ENCODE assay signal across 23 cellular contexts in the genomic region with DNA sequence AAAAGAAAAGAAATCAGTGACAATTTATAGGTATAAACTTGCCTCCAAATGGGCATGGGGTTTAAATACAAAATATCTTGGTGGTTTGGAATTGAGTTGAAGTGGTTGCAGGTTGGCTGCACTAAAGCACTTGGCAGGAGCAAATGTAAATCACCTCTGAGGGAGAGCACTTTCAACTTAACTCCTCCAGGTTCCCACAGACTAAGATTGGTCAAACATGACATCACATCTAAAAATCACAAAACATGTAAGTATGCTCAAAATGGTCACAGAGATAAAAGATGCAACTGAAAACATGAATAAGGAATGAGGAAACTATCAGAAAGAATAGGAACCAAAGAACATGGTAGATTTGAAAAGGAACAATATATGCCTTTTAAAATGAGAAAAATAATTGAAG. TPM values are rescaled to one million over a fixed set of nuclear protein-coding genes. Genes with fewer than 3 reads are reported as not detected.
DNase-seq lines count a peak whose midpoint lies in the region; ATAC-seq and TF ChIP-seq lines count a peak whose summit lies in the region.
"Had no signal": no experiment of that assay in that cellular context is flagged by ENCODE, and none has a peak within 500 bp of the region (broad histone marks: within the 10 kb centered on the region; RNA-seq: fewer than 3 reads in every experiment).

No MANE protein-coding gene starts in this region.

- H3K27me3 ChIP-seq in PC-9 (ENCODE audit: insufficient read depth, low read depth) = no peaks in the 10 kb centered on the region
- H3K27me3 ChIP-seq in aorta (ENCODE audit: control insufficient read depth in 1 of 2, insufficient read depth in 2 of 2, low read length in 1 of 2) = no peaks in the 10 kb centered on the region
- H3K27me3 ChIP-seq: BLaER1 had no signal

- peaks cover 24% of the 10 kb centered on the region for H3F3A ChIP-seq in PC-9 (ENCODE audit: insufficient read depth, low read depth)

- DNase-seq in PC-9 (peak in 1 of 2 experiments; percentile 27), choroid plexus epithelial cell (ENCODE audit: low read depth) (peak; percentile 15), DMS 273 (lab: John Stamatoyannopoulos, UW; ENCODE audit: unreplicated experiment) (no peak), NCI-H82 (lab: John Stamatoyannopoulos, UW) (no peak), aorta (no peak), DMS 273 treated with DMSO at 0.1 percent for 48 hours (lab: John Stamatoyannopoulos, UW) (no peak)
- DNase-seq: 8988T; ACHN; BE2C; C1 segment of cervical spinal cord; CD4-positive, alpha-beta memory T cell; CD4-positive, CD25-positive, alpha-beta regulatory T cell; CD8-positive, alpha-beta memory T cell; COR-L47; DMS153; DMS53; DMS79; DND-41; EL; GDM1 had no signal

- H3K36me3 ChIP-seq in HEK293 (ENCODE audit: control insufficient read depth in 2 of 2, insufficient read depth in 1 of 2, low read length in 2 of 2) (no peaks in the 10 kb centered on the region; a peak in 1 of 3 replicates), PC-9 (ENCODE audit: low read depth) (no peaks in the 10 kb centered on the region), aorta (ENCODE audit: control insufficient read depth in 1 of 2, insufficient read depth in 2 of 2, low read length in 1 of 2) (no peaks in the 10 kb centered on the region)
- H3K36me3 ChIP-seq: BE2C, BLaER1 had no signal

- H3K4me3 ChIP-seq in HEK293 (ENCODE audit: low read depth, low read length) (no peak overlapping the region), PC-9 (no peak overlapping the region), choroid plexus epithelial cell (ENCODE audit: low read depth, low read length) (no peak overlapping the region), aorta (ENCODE audit: low read length in 2 of 2) (no peak overlapping the region)
- H3K4me3 ChIP-seq: BLaER1 had no signal

- no peaks in the 10 kb centered on the region for H3K4me1 ChIP-seq in HEK293 (ENCODE audit: control insufficient read depth, insufficient read depth, low read length)
- H3K4me1 ChIP-seq in PC-9 (replicated peaks; ENCODE audit: insufficient read depth) = peaks cover 31% of the 10 kb centered on the region
- H3K4me1 ChIP-seq in aorta (ENCODE audit: control insufficient read depth in 1 of 2, insufficient read depth in 2 of 2, low read length in 2 of 2) = no peaks in the 10 kb centered on the region
- H3K4me1 ChIP-seq: BE2C had no signal

- H3K9me2 ChIP-seq in PC-9 (ENCODE audit: insufficient read depth) = no peaks in the 10 kb centered on the region

- H3K79me2 ChIP-seq in PC-9 (ENCODE audit: low read depth) = no peaks in the 10 kb centered on the region

- POLR2A ChIA-PET in HEK293 (lab: Yijun Ruan, JAX) = no interaction called here
- POLR2A ChIA-PET in PC-9 (lab: Charles Lee; ENCODE audit: unreplicated experiment) = no interaction called here

- ATAC-seq in aorta (ENCODE audit: low FRiP score) = no peak

- no peak overlapping the region for H2AFZ ChIP-seq in PC-9

- H3K4me2 ChIP-seq in PC-9 = no peak overlapping the region
- H3K4me2 ChIP-seq: BLaER1 had no signal

- H4K20me1 ChIP-seq in PC-9 (ENCODE audit: insufficient read depth) = no peaks in the 10 kb centered on the region
- H4K20me1 ChIP-seq: BLaER1 had no signal

- CTCF ChIA-PET in HEK293 (lab: Yijun Ruan, JAX) (no interaction called here), PC-9 (lab: Charles Lee) (no interaction called here)

- intact Hi-C loops in PC-9 (cut with micrococcal nuclease; ENCODE audit: unreplicated experiment) (no loop called here), aorta (cut with DNase I) (no loop called here)

- no peak for TF ChIP-seq CTCF in HEK293 (tag by site-specific recombination; IDR thresholded peaks at IDR 0.05)
- TF ChIP-seq CTCF in PC-9 (conservative IDR thresholded peaks at IDR 0.05) = no peak
- TF ChIP-seq CTCF in choroid plexus epithelial cell (conservative IDR thresholded peaks at IDR 0.05; ENCODE audit: low read depth, low read length) = no peak

- H3K27ac ChIP-seq in HEK293 (ENCODE audit: extremely low read depth, low read depth, low read length) (no peak overlapping the region), PC-9 (0 out of 2 replicates have a peak overlapping the region, but pooled peaks have one; percentile 1), aorta (ENCODE audit: low read depth in 1 of 2, low read length in 2 of 2) (no peak overlapping the region)
- H3K27ac ChIP-seq: BLaER1 had no signal

- H3K9me3 ChIP-seq in HEK293 (ENCODE audit: control insufficient read depth, insufficient read depth, low read depth, low read length) (no peaks in the 10 kb centered on the region), PC-9 (ENCODE audit: insufficient read depth, low read depth) (no peaks in the 10 kb centered on the region), aorta (ENCODE audit: control insufficient read depth, low read length) (no peaks in the 10 kb centered on the region)
- H3K9me3 ChIP-seq: BE2C had no signal

- BruUV-seq in PC-9 (replicated peaks; lab: Mats Ljungman, UMichigan) = no TSS peak

TF ChIP-seq in HEK293, 187 proteins besides CTCF, POLR2A, EP300 and RAD21:
- TF ChIP-seq, protein P1, sequence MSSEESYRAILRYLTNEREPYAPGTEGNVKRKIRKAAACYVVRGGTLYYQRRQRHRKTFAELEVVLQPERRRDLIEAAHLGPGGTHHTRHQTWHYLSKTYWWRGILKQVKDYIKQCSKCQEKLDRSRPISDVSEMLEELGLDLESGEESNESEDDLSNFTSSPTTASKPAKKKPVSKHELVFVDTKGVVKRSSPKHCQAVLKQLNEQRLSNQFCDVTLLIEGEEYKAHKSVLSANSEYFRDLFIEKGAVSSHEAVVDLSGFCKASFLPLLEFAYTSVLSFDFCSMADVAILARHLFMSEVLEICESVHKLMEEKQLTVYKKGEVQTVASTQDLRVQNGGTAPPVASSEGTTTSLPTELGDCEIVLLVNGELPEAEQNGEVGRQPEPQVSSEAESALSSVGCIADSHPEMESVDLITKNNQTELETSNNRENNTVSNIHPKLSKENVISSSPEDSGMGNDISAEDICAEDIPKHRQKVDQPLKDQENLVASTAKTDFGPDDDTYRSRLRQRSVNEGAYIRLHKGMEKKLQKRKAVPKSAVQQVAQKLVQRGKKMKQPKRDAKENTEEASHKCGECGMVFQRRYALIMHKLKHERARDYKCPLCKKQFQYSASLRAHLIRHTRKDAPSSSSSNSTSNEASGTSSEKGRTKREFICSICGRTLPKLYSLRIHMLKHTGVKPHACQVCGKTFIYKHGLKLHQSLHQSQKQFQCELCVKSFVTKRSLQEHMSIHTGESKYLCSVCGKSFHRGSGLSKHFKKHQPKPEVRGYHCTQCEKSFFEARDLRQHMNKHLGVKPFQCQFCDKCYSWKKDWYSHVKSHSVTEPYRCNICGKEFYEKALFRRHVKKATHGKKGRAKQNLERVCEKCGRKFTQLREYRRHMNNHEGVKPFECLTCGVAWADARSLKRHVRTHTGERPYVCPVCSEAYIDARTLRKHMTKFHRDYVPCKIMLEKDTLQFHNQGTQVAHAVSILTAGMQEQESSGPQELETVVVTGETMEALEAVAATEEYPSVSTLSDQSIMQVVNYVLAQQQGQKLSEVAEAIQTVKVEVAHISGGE (tag by site-specific recombination; conservative IDR thresholded peaks at IDR 0.05; ENCODE audit: low read depth) = no peak
- peak; percentile 42 for TF ChIP-seq SETDB1 (IDR thresholded peaks at IDR 0.05; ENCODE audit: insufficient read length, low read length)
- TF ChIP-seq ZNF560 (tag by site-specific recombination; IDR thresholded peaks at IDR 0.05; ENCODE audit: borderline replicate concordance) = no peak

RNA-seq across cellular contexts. Expression of gene SHANK3, which starts 12.3 kb away (rescaled TPM):
- total RNA-seq in PC-9 (2021) (5.8 and 7.6 TPM in 2 replicates), aorta (10 to 100 TPM; 48.6 to 62.9 TPM)
- 1 to 10 TPM in 1 of 2 donors, under 1 TPM in 1; 0.63 to 3.2 TPM for polyA plus RNA-seq in aorta
- total RNA-seq: CD4-positive, alpha-beta memory T cell had no signal
- polyA plus RNA-seq: CD14-positive monocyte; CD4-positive, alpha-beta memory T cell; CD4-positive, CD25-positive, alpha-beta regulatory T cell; CD8-positive, alpha-beta memory T cell had no signal

RNA-seq across cellular contexts. Expression of gene ARSA, which starts 32.4 kb away (rescaled TPM):
- 16.6 and 23.7 TPM in 2 replicates for total RNA-seq in PC-9 (2021)
- 10 to 100 TPM; 31.4 to 53.5 TPM for total RNA-seq in aorta
- polyA plus RNA-seq in aorta = 100 to 1,000 TPM in 1 of 2 donors, 10 to 100 TPM in 1; 15.7 to 120 TPM

RNA-seq across cellular contexts. Expression of gene MAPK8IP2, which starts 59.7 kb away (rescaled TPM):
- total RNA-seq in PC-9 (2021) (0.79 and 0.88 TPM in 2 replicates), aorta (under 1 TPM; 0.24 to 0.26 TPM)
- under 1 TPM; under 0.01 to 0.15 TPM for polyA plus RNA-seq in aorta
- polyA plus RNA-seq: CD14-positive monocyte; CD4-positive, alpha-beta memory T cell; CD4-positive, CD25-positive, alpha-beta regulatory T cell; CD8-positive, alpha-beta memory T cell had no signal
